In genomic region chr19:1855828-1856255, GRCh38 we compare ENCODE assay signal across 7 cellular contexts. TPM values are rescaled to one million over a fixed set of nuclear protein-coding genes. Genes with fewer than 3 reads are reported as not detected.
DNase-seq lines count a peak whose midpoint lies in the region; ATAC-seq and TF ChIP-seq lines count a peak whose summit lies in the region.

No MANE protein-coding gene starts in this region.

- H3K36me3 Mint-ChIP-seq in Calu3 (ENCODE audit: insufficient read depth, unreplicated experiment), result peaks cover 18% of the 10 kb centered on the region

- BruUV-seq in Calu3 (replicated peaks; lab: Mats Ljungman, UMichigan), result no TSS peak

- no peaks in the 10 kb centered on the region for H4K20me1 ChIP-seq in GM23248 (ENCODE audit: insufficient read depth)

- TF ChIP-seq POLR2A in esophagus muscularis mucosa (IDR thresholded peaks at IDR 0.05; ENCODE audit: low read depth), result no peak

- peaks cover 90% of the 10 kb centered on the region for H3K79me2 ChIP-seq in GM23248 (ENCODE audit: insufficient read depth)

- H3K27ac ChIP-seq in GM23248, result peak overlapping the region; percentile 93
- H3K27ac ChIP-seq in SK-N-MC, result peak overlapping the region; percentile 61; the same call in 1 of the 2 replicates
- peak overlapping the region; percentile 75 to 91 (median 86) for H3K27ac ChIP-seq in esophagus muscularis mucosa (replicated peaks in 1 of 4)
- peak overlapping the region; percentile 76 for H3K27ac ChIP-seq in skeletal muscle tissue (ENCODE audit: low read depth, low read length)

- H3K4me1 ChIP-seq in GM23248 (ENCODE audit: insufficient read depth) (peaks cover 39% of the 10 kb centered on the region), esophagus muscularis mucosa (peaks cover 69 to 97% (median 94%) of the 10 kb centered on the region in 4 donors), skeletal muscle tissue (ENCODE audit: control insufficient read depth in 3 of 3, insufficient read depth in 3 of 3, low read length in 3 of 3) (peaks cover 17 to 51% (median 41%) of the 10 kb centered on the region in 3 donors)

- CTCF ChIA-PET in Calu3 (lab: Charles Lee), result interaction anchor here (1.2 kb wide), 1 partner anchor 20 kb away, joined by 3 read pairs; no protein-coding TSS in a partner anchor

- WGBS in GM23248 (ENCODE audit: low coverage in 1 of 2, low lambda C conversion rate in 2 of 2, missing lambda C conversion rate in 2 of 2), 2 experiments, result 11 to 16% methylated on average over 13 of the region's 13 CpGs
- WGBS in esophagus muscularis mucosa, result 49% methylated on average over 5 of the region's 13 CpGs

- in situ Hi-C loops in GM23248 (cut with MboI), result no loop called here

- H3K27me3 ChIP-seq in GM23248 (replicated peaks; ENCODE audit: insufficient read depth) (no peaks in the 10 kb centered on the region), esophagus muscularis mucosa (peaks cover 0 to 85% (median 10%) of the 10 kb centered on the region in 4 donors), skeletal muscle tissue (ENCODE audit: control insufficient read depth in 3 of 3, insufficient read depth in 3 of 3, low read length in 3 of 3) (peaks cover 0 to 19% (median 16%) of the 10 kb centered on the region in 3 donors)

- H3K36me3 ChIP-seq in GM23248 (ENCODE audit: low read depth) (no peaks in the 10 kb centered on the region), SK-N-MC (ENCODE audit: insufficient read depth, low read length) (0 out of 2 replicates have a peak, but pooled peaks cover 4% of the 10 kb centered on the region), esophagus muscularis mucosa (peaks cover 0 to 5% (median 0%) of the 10 kb centered on the region in 4 donors), skeletal muscle tissue (ENCODE audit: control insufficient read depth in 3 of 3, insufficient read depth in 3 of 3, low read length in 3 of 3) (no peaks in the 10 kb centered on the region)

- intact Hi-C loops in esophagus muscularis mucosa (cut with DNase I), result no loop called here
- intact Hi-C loops in Calu3 (cut with micrococcal nuclease; ENCODE audit: unreplicated experiment), result no loop called here

- H2AFZ ChIP-seq in GM23248, result no peak overlapping the region

- H3K4me3 Mint-ChIP-seq in Calu3 (ENCODE audit: low read depth, unreplicated experiment), result no peak overlapping the region

- no peaks in the 10 kb centered on the region for H3K9me3 Mint-ChIP-seq in Calu3 (ENCODE audit: low read depth, unreplicated experiment)

- H3K4me1 Mint-ChIP-seq in Calu3 (ENCODE audit: low read depth, unreplicated experiment), result no peaks in the 10 kb centered on the region

- peak overlapping the region; percentile 87 for H3K9ac ChIP-seq in GM23248
- no peak overlapping the region for H3K9ac ChIP-seq in SK-N-MC (ENCODE audit: insufficient read length)
- H3K9ac ChIP-seq in skeletal muscle tissue (ENCODE audit: low read depth in 1 of 3, low read length in 3 of 3), result peak overlapping the region; percentile 45 to 74 (median 72)

- no peak for ATAC-seq in HG02852 (IDR thresholded peaks at IDR 0.05; ENCODE audit: unreplicated experiment)

- no peaks in the 10 kb centered on the region for H3K9me2 ChIP-seq in GM23248 (ENCODE audit: insufficient read depth)

- H3K9me3 ChIP-seq in GM23248 (ENCODE audit: low read depth), result no peaks in the 10 kb centered on the region
- H3K9me3 ChIP-seq in SK-N-MC (ENCODE audit: low read depth, low read length), result no peaks in the 10 kb centered on the region
- no peaks in the 10 kb centered on the region for H3K9me3 ChIP-seq in esophagus muscularis mucosa
- no peaks in the 10 kb centered on the region for H3K9me3 ChIP-seq in skeletal muscle tissue (ENCODE audit: control insufficient read depth in 3 of 3, low read length in 3 of 3)

- peak overlapping the region; percentile 74 for H3K4me2 ChIP-seq in GM23248 (ENCODE audit: unreplicated experiment)

- H3K27ac Mint-ChIP-seq in Calu3 (ENCODE audit: unreplicated experiment), result no peak overlapping the region

- no peaks in the 10 kb centered on the region for H3K27me3 Mint-ChIP-seq in Calu3 (ENCODE audit: unreplicated experiment)

- peak; percentile 81 for DNase-seq in GM23248
- no peak for DNase-seq in SK-N-MC (ENCODE audit: low read depth, low spot score)
- no peak for DNase-seq in esophagus muscularis mucosa (ENCODE audit: extremely low spot score)
- DNase-seq in Calu3, result no peak
- DNase-seq in GM20000 (ENCODE audit: low spot score), result no peak

- peak overlapping the region; percentile 66 for H3K4me3 ChIP-seq in GM23248
- no peak overlapping the region for H3K4me3 ChIP-seq in SK-N-MC
- peak overlapping the region; percentile 52 to 65 (median 54) for H3K4me3 ChIP-seq in esophagus muscularis mucosa
- peak overlapping the region; percentile 52 to 67 (median 60) for H3K4me3 ChIP-seq in skeletal muscle tissue (ENCODE audit: low read length in 3 of 3)

- TF ChIP-seq EP300 in esophagus muscularis mucosa (IDR thresholded peaks at IDR 0.05), result no peak

- peaks cover 9% of the 10 kb centered on the region; the same call in 1 of the 2 replicates for H3F3A ChIP-seq in GM23248 (ENCODE audit: insufficient read depth)

- TF ChIP-seq CTCF in esophagus muscularis mucosa (IDR thresholded peaks at IDR 0.05) (no peak), Calu3 (IDR thresholded peaks at IDR 0.05; ENCODE audit: unreplicated experiment) (no peak), GM20000 (IDR thresholded peaks at IDR 0.05; ENCODE audit: extremely low read depth, missing control alignments) (no peak)

RNA-seq across cellular contexts. Expression of gene KLF16, which starts 7.5 kb away (rescaled TPM):
- total RNA-seq in GM23248 (2014; rRNA removed; shearing (Covaris generic)), result 8.9 and 11.0 TPM in 2 replicates
- 4.2 and 4.6 TPM in 2 replicates for polyA plus RNA-seq in GM23248 (2016; fragmentation: Nextera tagmentation; extraction: Ambion mirVana)
- total RNA-seq in esophagus muscularis mucosa, result 10 to 100 TPM in 1 of 4 donors, 1 to 10 TPM in 3; 2.5 to 10.8 (median 8.5) TPM
- 2.6 TPM for total RNA-seq in skeletal muscle tissue
- total RNA-seq in Calu3 (2022), result 32.3 and 39.0 TPM in 2 replicates

RNA-seq across cellular contexts. Expression of gene REXO1, which starts 7.6 kb away (rescaled TPM):
- total RNA-seq in GM23248 (2014; rRNA removed; shearing (Covaris generic)), result 4.2 and 5.2 TPM in 2 replicates
- 4.2 and 4.9 TPM in 2 replicates for polyA plus RNA-seq in GM23248 (2016; fragmentation: Nextera tagmentation; extraction: Ambion mirVana)
- 10 to 100 TPM; 16.2 to 36.0 (median 26.1) TPM for total RNA-seq in esophagus muscularis mucosa
- 5.7 TPM for total RNA-seq in skeletal muscle tissue
- 34.1 and 39.5 TPM in 2 replicates for total RNA-seq in Calu3 (2022)

RNA-seq across cellular contexts. Expression of gene ABHD17A, which starts 29.5 kb away (rescaled TPM):
- 147 and 157 TPM in 2 replicates for total RNA-seq in GM23248 (2014; rRNA removed; shearing (Covaris generic))
- polyA plus RNA-seq in GM23248 (2016; fragmentation: Nextera tagmentation; extraction: Ambion mirVana), result 37.6 and 39.4 TPM in 2 replicates
- 100 to 1,000 TPM in 2 of 4 donors, 10 to 100 TPM in 2; 89.7 to 125 (median 102) TPM for total RNA-seq in esophagus muscularis mucosa
- 52.7 TPM for total RNA-seq in skeletal muscle tissue
- total RNA-seq in Calu3 (2022), result 35.2 and 36.9 TPM in 2 replicates

RNA-seq across cellular contexts. Expression of gene ATP8B3, which starts 43.8 kb away (rescaled TPM):
- 0.32 and 2.5 TPM in 2 replicates for total RNA-seq in GM23248 (2014; rRNA removed; shearing (Covaris generic))
- polyA plus RNA-seq in GM23248 (2016; fragmentation: Nextera tagmentation; extraction: Ambion mirVana), result 1.8 and 1.9 TPM in 2 replicates
- total RNA-seq in esophagus muscularis mucosa, result under 1 TPM; 0.19 to 0.92 (median 0.66) TPM
- total RNA-seq in skeletal muscle tissue, result 0.52 TPM
- 5.9 and 6.7 TPM in 2 replicates for total RNA-seq in Calu3 (2022)

RNA-seq across cellular contexts. Expression of gene ADAT3, which starts 49.4 kb away (rescaled TPM):
- 0.22 and 3.2 TPM in 2 replicates for total RNA-seq in GM23248 (2014; rRNA removed; shearing (Covaris generic))
- 2.4 and 3.2 TPM in 2 replicates for polyA plus RNA-seq in GM23248 (2016; fragmentation: Nextera tagmentation; extraction: Ambion mirVana)
- total RNA-seq in esophagus muscularis mucosa, result 1 to 10 TPM; 3.8 to 5.6 (median 4.4) TPM
- 1.0 TPM for total RNA-seq in skeletal muscle tissue
- 6.7 TPM in 2 replicates for total RNA-seq in Calu3 (2022)
